15 cellular contexts compared by ENCODE assay signal in the genomic region with DNA sequence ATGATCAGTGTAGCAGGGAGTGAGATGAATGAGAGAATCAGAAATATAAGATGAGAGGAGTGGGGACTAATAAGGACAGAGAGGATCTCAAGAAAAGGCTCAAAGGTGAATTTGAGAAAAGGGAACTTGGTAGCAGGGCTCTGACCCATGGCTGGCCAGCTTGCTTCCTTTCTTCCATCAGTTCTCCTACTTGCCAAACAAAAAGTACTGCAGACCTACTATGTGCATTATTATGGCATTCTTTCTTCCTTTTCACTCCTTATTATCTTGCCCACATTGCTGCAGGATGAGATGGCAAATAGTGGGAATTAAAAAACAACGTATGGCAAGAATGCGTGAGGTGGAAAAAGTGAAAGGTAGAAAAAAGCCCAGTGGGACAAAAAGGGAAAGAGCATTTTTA. TPM values are rescaled to one million over a fixed set of nuclear protein-coding genes. Genes with fewer than 3 reads are reported as not detected.
DNase-seq lines count a peak whose midpoint lies in the region; ATAC-seq and TF ChIP-seq lines count a peak whose summit lies in the region.
"Had no signal": no experiment of that assay in that cellular context is flagged by ENCODE, and none has a peak within 500 bp of the region (broad histone marks: within the 10 kb centered on the region; RNA-seq: fewer than 3 reads in every experiment).

No MANE protein-coding gene starts in this region.

- H3K27ac Mint-ChIP-seq in IgD-negative memory B cell (peak overlapping the region in 2 of 3 donors; percentile 58 to 59), T-helper 17 cell (peak overlapping the region; percentile 75), chondrocyte (ENCODE audit: unreplicated experiment) (peak overlapping the region; percentile 60)

- peaks cover 0 to 55% of the 10 kb centered on the region in 2 donors for H3K36me3 ChIP-seq in gastroesophageal sphincter

- TF ChIP-seq CTCF in chondrocyte (IDR thresholded peaks at IDR 0.05), result no peak
- TF ChIP-seq CTCF in gastroesophageal sphincter (IDR thresholded peaks at IDR 0.05), result no peak

- DNase-seq in T-helper 17 cell (no peak), chondrocyte (ENCODE audit: low spot score) (no peak), COLO829 (ENCODE audit: low spot score) (no peak), occipital lobe (lab: John Stamatoyannopoulos, UW) (no peak), HK-2 (ENCODE audit: unreplicated experiment) (no peak)
- DNase-seq: AML-193, Calu3, DMS 273 treated with DMSO at 0.1 percent for 48 hours, IMR-90 had no signal

- H3K4me3 ChIP-seq in gastroesophageal sphincter, result no peak overlapping the region
- H3K4me3 ChIP-seq: A549, BLaER1 had no signal

- peaks cover 0 to 5% (median 0%) of the 10 kb centered on the region in 3 donors for H3K4me1 ChIP-seq in gastroesophageal sphincter
- H3K4me1 ChIP-seq: A549, BLaER1 had no signal

- H3K27me3 ChIP-seq in gastroesophageal sphincter, result no peaks in the 10 kb centered on the region
- H3K27me3 ChIP-seq: BLaER1 had no signal

- TF ChIP-seq POLR2A in gastroesophageal sphincter (IDR thresholded peaks at IDR 0.05), result no peak

- H3K27me3 Mint-ChIP-seq in IgD-negative memory B cell (no peaks in the 10 kb centered on the region), T-helper 17 cell (no peaks in the 10 kb centered on the region), chondrocyte (ENCODE audit: low read depth) (no peaks in the 10 kb centered on the region)

- H3K4me3 Mint-ChIP-seq in IgD-negative memory B cell (no peak overlapping the region), T-helper 17 cell (no peak overlapping the region), chondrocyte (ENCODE audit: unreplicated experiment) (no peak overlapping the region)

- H3K36me3 Mint-ChIP-seq in IgD-negative memory B cell (peaks cover 7% of the 10 kb centered on the region), T-helper 17 cell (ENCODE audit: low read depth) (peaks cover 10% of the 10 kb centered on the region), chondrocyte (ENCODE audit: low read depth) (peaks cover 14% of the 10 kb centered on the region)

- H3K9me3 ChIP-seq in T-helper 17 cell (ENCODE audit: control insufficient read depth, low read length, poor library complexity, severe bottlenecking) (no peaks in the 10 kb centered on the region), gastroesophageal sphincter (no peaks in the 10 kb centered on the region)
- H3K9me3 ChIP-seq: A549, BLaER1 had no signal

- TF ChIP-seq EP300 in gastroesophageal sphincter (IDR thresholded peaks at IDR 0.05), result no peak

- WGBS in gastroesophageal sphincter (ENCODE audit: low coverage in 1 of 2), 2 donors, result 72 to 100% methylated on average over 2 of the region's 2 CpGs

- no peak overlapping the region for H3K27ac ChIP-seq in gastroesophageal sphincter
- H3K27ac ChIP-seq: A549, BLaER1 had no signal

- no peak for ATAC-seq in T-helper 17 cell
- ATAC-seq in gastroesophageal sphincter, result no peak
- ATAC-seq: A549, HCT116 had no signal

- no peaks in the 10 kb centered on the region for H3K9me3 Mint-ChIP-seq in IgD-negative memory B cell
- no peaks in the 10 kb centered on the region for H3K9me3 Mint-ChIP-seq in chondrocyte (ENCODE audit: low read depth)

- H3K4me1 Mint-ChIP-seq in IgD-negative memory B cell (peaks cover 13 to 26% (median 22%) of the 10 kb centered on the region in 3 donors), T-helper 17 cell (peaks cover 16% of the 10 kb centered on the region), chondrocyte (ENCODE audit: low read depth) (peaks cover 6% of the 10 kb centered on the region)

RNA-seq across cellular contexts. Expression of a gene that starts 33.0 kb away (rescaled TPM):
- polyA plus RNA-seq in IgD-negative memory B cell, result 51.2 TPM
- total RNA-seq in T-helper 17 cell (10 to 100 TPM; 25.4 to 27.0 TPM), chondrocyte (40.2 to 45.4 TPM (median 43.8 TPM) in 3 replicates), gastroesophageal sphincter (10 to 100 TPM; 29.3 to 40.3 (median 38.3) TPM), occipital lobe (29.9 TPM)

RNA-seq across cellular contexts. Expression of a gene that starts 52.8 kb away (rescaled TPM):
- 1.8 TPM for polyA plus RNA-seq in IgD-negative memory B cell
- 1 to 10 TPM in 1 of 2 donors, under 1 TPM in 1; 0.78 to 1.0 TPM for total RNA-seq in T-helper 17 cell
- 0.67 to 1.2 TPM in 2 of 3 replicates, not detected in the other for total RNA-seq in chondrocyte
- 1 to 10 TPM; 1.5 to 5.2 (median 2.6) TPM for total RNA-seq in gastroesophageal sphincter
- 5.9 TPM for total RNA-seq in occipital lobe
- total RNA-seq: H4 had no signal
